9 cellular contexts compared by ENCODE assay signal in the genomic region with DNA sequence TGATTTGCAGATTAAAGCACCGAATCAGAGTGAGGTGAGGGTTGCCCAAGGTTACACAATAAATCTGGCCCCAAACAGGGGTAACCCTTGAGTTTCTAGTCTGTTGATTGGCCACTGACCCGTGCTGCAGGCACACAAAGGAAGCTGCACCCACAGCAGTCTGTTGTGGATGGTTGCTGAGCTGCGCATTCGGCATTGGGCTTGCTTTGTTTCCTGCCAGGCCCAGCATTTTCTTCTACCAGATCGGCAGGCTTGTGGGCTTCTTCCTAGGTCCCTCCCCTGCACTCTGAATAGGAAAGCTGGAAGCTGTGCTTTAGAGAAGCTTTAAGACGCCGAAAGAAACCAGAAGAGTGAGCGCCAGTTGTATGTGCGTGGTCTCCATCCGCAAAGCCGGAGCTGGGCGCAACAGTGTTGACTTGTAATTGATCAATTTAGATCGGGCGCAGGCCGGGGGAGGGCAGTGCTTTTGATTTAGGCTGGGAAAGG. TPM values are rescaled to one million over a fixed set of nuclear protein-coding genes. Genes with fewer than 3 reads are reported as not detected.
DNase-seq lines count a peak whose midpoint lies in the region; ATAC-seq, FAIRE-seq and TF ChIP-seq lines count a peak whose summit lies in the region.
"Had no signal": no experiment of that assay in that cellular context is flagged by ENCODE, and none has a peak within 500 bp of the region (broad histone marks: within the 10 kb centered on the region; RNA-seq: fewer than 3 reads in every experiment).

No MANE protein-coding gene starts in this region.

- intact Hi-C loops in MCF 10A (cut with micrococcal nuclease), result loop anchor here (1.0 kb wide), 1 partner anchor 30 kb away; no protein-coding TSS in a partner anchor
- intact Hi-C loops in CD4-positive, alpha-beta memory T cell (cut with micrococcal nuclease), result no loop called here

- ATAC-seq in HG02938 (IDR thresholded peaks at IDR 0.05; ENCODE audit: unreplicated experiment), result no peak

- no peaks in the 10 kb centered on the region for H3K9me3 Mint-ChIP-seq in MCF 10A (ENCODE audit: unreplicated experiment)
- no peaks in the 10 kb centered on the region for H3K9me3 Mint-ChIP-seq in CD4-positive, alpha-beta memory T cell

- CTCF ChIA-PET in MCF 10A (lab: Yijun Ruan, JAX), result interaction anchor here (0.6 to 1.6 kb wide), 8 partner anchors 9 to 109 kb away, joined by 3 to 6 read pairs (median 4); partner anchors contain the start of gene B3GNT5
- CTCF ChIA-PET in CD4-positive, alpha-beta memory T cell (lab: Charles Lee; ENCODE audit: partially characterized antibody), result no interaction called here

- peaks cover 27% of the 10 kb centered on the region for H3K4me1 Mint-ChIP-seq in MCF 10A (ENCODE audit: insufficient read depth, unreplicated experiment)
- no peaks in the 10 kb centered on the region for H3K4me1 Mint-ChIP-seq in CD4-positive, alpha-beta memory T cell

- H3K4me1 ChIP-seq in small intestine (ENCODE audit: control insufficient read depth in 2 of 2, insufficient read depth in 1 of 2, low read depth in 1 of 2, low read length in 1 of 2), result peaks cover 10 to 16% of the 10 kb centered on the region in 2 donors
- H3K4me1 ChIP-seq in CD4-positive, alpha-beta memory T cell (ENCODE audit: insufficient read depth, low read length), result no peaks in the 10 kb centered on the region

- H3K36me3 Mint-ChIP-seq in MCF 10A (ENCODE audit: insufficient read depth, unreplicated experiment), result peaks cover 23% of the 10 kb centered on the region
- peaks cover 3 to 28% of the 10 kb centered on the region in 2 donors for H3K36me3 Mint-ChIP-seq in CD4-positive, alpha-beta memory T cell

- no peaks in the 10 kb centered on the region for H3K9me3 ChIP-seq in small intestine (ENCODE audit: control insufficient read depth, low read depth)
- no peaks in the 10 kb centered on the region for H3K9me3 ChIP-seq in CD4-positive, alpha-beta memory T cell (ENCODE audit: control insufficient read depth in 1 of 2, low read length in 2 of 2)

- WGBS in small intestine, 3 donors, result 23 to 47% (median 45%) methylated on average over 15 of the region's 15 CpGs

- DNase-seq in NCI-H2107 treated with DMSO at 0.1 percent for 48 hours (lab: John Stamatoyannopoulos, UW; ENCODE audit: unreplicated experiment), result peak; percentile 86
- peak; percentile 52 for DNase-seq in MCF 10A (ENCODE audit: unreplicated experiment)
- DNase-seq in iPS-NIHi11 (ENCODE audit: low spot score), result peak; percentile 65
- DNase-seq in small intestine, result peak; percentile 64
- no peak for DNase-seq in CD4-positive, alpha-beta memory T cell
- no peak for DNase-seq in RCC 7860 (ENCODE audit: low spot score)
- no peak for DNase-seq in KG1 (lab: John Stamatoyannopoulos, UW)
- DNase-seq: T-helper 9 cell had no signal

- H3K36me3 ChIP-seq in small intestine (ENCODE audit: control insufficient read depth in 2 of 2, insufficient read depth in 2 of 2, low read length in 2 of 2), result peaks cover 0 to 4% of the 10 kb centered on the region in 2 donors
- no peaks in the 10 kb centered on the region for H3K36me3 ChIP-seq in CD4-positive, alpha-beta memory T cell (ENCODE audit: insufficient read depth, low read length)

- H3K27ac Mint-ChIP-seq in MCF 10A (ENCODE audit: low read depth, unreplicated experiment), result no peak overlapping the region
- no peak overlapping the region for H3K27ac Mint-ChIP-seq in CD4-positive, alpha-beta memory T cell

- H3K27me3 Mint-ChIP-seq in MCF 10A (ENCODE audit: insufficient read depth, unreplicated experiment), result no peaks in the 10 kb centered on the region
- peaks cover 2 to 3% of the 10 kb centered on the region in 2 donors for H3K27me3 Mint-ChIP-seq in CD4-positive, alpha-beta memory T cell

- H3K4me3 ChIP-seq in small intestine (ENCODE audit: low read depth in 1 of 2, low read length in 2 of 2), result peak overlapping the region in 1 of 2 donors; percentile 34
- H3K4me3 ChIP-seq in CD4-positive, alpha-beta memory T cell (ENCODE audit: low read length in 2 of 2), result no peak overlapping the region

- H3K27ac ChIP-seq in small intestine (ENCODE audit: low read depth in 1 of 2, low read length in 1 of 2), result peak overlapping the region; percentile 84 to 89
- no peak overlapping the region for H3K27ac ChIP-seq in CD4-positive, alpha-beta memory T cell (ENCODE audit: low read depth, low read length)

- POLR2A ChIA-PET in MCF 10A (lab: Yijun Ruan, JAX), result interaction anchor here (0.7 to 4.5 kb wide), 20 partner anchors 10 to 167 kb away, joined by 3 to 147 read pairs (median 4); partner anchors contain the start of gene B3GNT5
- POLR2A ChIA-PET in CD4-positive, alpha-beta memory T cell (lab: Charles Lee; ENCODE audit: partially characterized antibody), result no interaction called here

- no TSS peak for BruUV-seq in MCF 10A (replicated peaks; lab: Mats Ljungman, UMichigan)

- FAIRE-seq in small intestine (lab: Jason Lieb, UNC) (no peak), RCC 7860 (lab: Jason Lieb, UNC) (no peak)

- H3K4me3 Mint-ChIP-seq in MCF 10A (ENCODE audit: unreplicated experiment), result no peak overlapping the region
- H3K4me3 Mint-ChIP-seq in CD4-positive, alpha-beta memory T cell, result no peak overlapping the region

- no peaks in the 10 kb centered on the region for H3K27me3 ChIP-seq in small intestine (ENCODE audit: control insufficient read depth in 2 of 2, insufficient read depth in 2 of 2, low read length in 2 of 2)
- H3K27me3 ChIP-seq in CD4-positive, alpha-beta memory T cell (ENCODE audit: insufficient read depth, low read length), result no peaks in the 10 kb centered on the region

- TF ChIP-seq CTCF in MCF 10A (IDR thresholded peaks at IDR 0.05; ENCODE audit: unreplicated experiment), result no peak

RNA-seq across cellular contexts. Expression of gene B3GNT5, which starts 12.1 kb away (rescaled TPM):
- total RNA-seq in MCF 10A (2022), result 80.1 and 104 TPM in 2 replicates
- polyA plus RNA-seq in small intestine, result 10 to 100 TPM; 23.4 to 47.9 (median 42.7) TPM
- under 1 TPM; 0.25 to 0.41 TPM for total RNA-seq in CD4-positive, alpha-beta memory T cell
- polyA plus RNA-seq in CD4-positive, alpha-beta memory T cell, result under 1 TPM; 0.08 to 0.53 TPM

Comparison
In these comparisons a context has a peak if more than half of its experiments do, and no peak if none do; other contexts are left out.
1. DNase-seq: peak in NCI-H2107 treated with DMSO at 0.1 percent for 48 hours (single experiment), MCF 10A (single experiment), iPS-NIHi11 (single experiment) and small intestine (single experiment); none in CD4-positive, alpha-beta memory T cell (0 of 5), RCC 7860 (single experiment) and KG1 (single experiment).
2. RNA of gene B3GNT5, which starts 12.1 kb away (total RNA-seq): 80.1 to 104 TPM in MCF 10A; 0.25 to 0.41 TPM in CD4-positive, alpha-beta memory T cell; every median in the first group is over 10 times any median in the second.